In genomic region chr14:89955418-89956293, GRCh38 we compare ENCODE assay signal across 7 cellular contexts.
DNase-seq lines count a peak whose midpoint lies in the region; ATAC-seq and TF ChIP-seq lines count a peak whose summit lies in the region.

Gene TDP1, plus strand, starts transcription at chr14:89955927. Its CDS starts 7,188 bp downstream, at chr14:89963115.

- peak; percentile 75 for ATAC-seq in GM18505 (IDR thresholded peaks at IDR 0.05; ENCODE audit: unreplicated experiment)
- peak; percentile 58 for ATAC-seq in HG02973 (IDR thresholded peaks at IDR 0.05; ENCODE audit: unreplicated experiment)

- TF ChIP-seq CTCF in astrocyte of the cerebellum (IDR thresholded peaks at IDR 0.05; ENCODE audit: low read depth, low read length, missing control alignments), result no peak

- peak; percentile 66 for TF ChIP-seq POLR2A in GM18505 (IDR thresholded peaks at IDR 0.05; ENCODE audit: borderline replicate concordance, extremely low read depth, insufficient read depth, insufficient read length)

- H3K4me3 ChIP-seq in astrocyte of the cerebellum (ENCODE audit: low read depth, low read length), result peak within 1 kb of the TSS; percentile 64

- in situ Hi-C loops in astrocyte of the cerebellum (cut with HindIII; ENCODE audit: low sequenced_read_pairs), result no loop called here

- DNase-seq in NCI-H2029 (lab: John Stamatoyannopoulos, UW), result peak; percentile 73
- peak; percentile 94 for DNase-seq in T-helper 22 cell (ENCODE audit: low read depth)
- DNase-seq in astrocyte of the cerebellum (ENCODE audit: low read depth), result peak; percentile 91
- peak; percentile 95 for DNase-seq in hepatic stellate cell (ENCODE audit: low spot score)
- peak; percentile 96 for DNase-seq in retina

Comparison
In these comparisons a context has a peak if more than half of its experiments do, and no peak if none do; other contexts are left out.
1. Peak in every context shown above with its lines: DNase-seq, ATAC-seq and H3K4me3 ChIP-seq.